23 cellular contexts compared by ENCODE assay signal in genomic region chr2:200423552-200423951, GRCh38.
"Had no signal": no experiment of that assay in that cellular context is flagged by ENCODE, and none has a peak within 500 bp of the region (broad histone marks: within the 10 kb centered on the region; RNA-seq: fewer than 3 reads in every experiment).

No MANE protein-coding gene starts in this region.

- ATAC-seq: activated CD8-positive, alpha-beta T cell treated with anti-CD3 and anti-CD28 coated beads, Interleukin-2, amount 10 ng/mL, durations not matched to agents 7 days and 5 days; activated naive CD4-positive, alpha-beta T cell treated with anti-CD3 and anti-CD28 coated beads, Interleukin-2, amount 50 U/mL, for 72 hours; effector memory CD8-positive, alpha-beta T cell; gastrocnemius medialis; naive thymus-derived CD8-positive, alpha-beta T cell; right cardiac atrium; stimulated activated naive CD8-positive, alpha-beta T cell treated with anti-CD3 and anti-CD28 coated beads, Interleukin-15, Interleukin-2, amounts not matched to agents 100 U/mL and 50 U/mL, for 24 hours had no signal

- H3K27me3 Mint-ChIP-seq: effector memory CD8-positive, alpha-beta T cell; naive thymus-derived CD8-positive, alpha-beta T cell had no signal

- FAIRE-seq: urothelium cell line had no signal

- H3K36me3 ChIP-seq: neutrophil, ovary had no signal

- DNase-seq: activated CD4-positive, alpha-beta T cell treated with anti-CD3 and anti-CD28 coated beads, Interleukin-2, amount 50 U/mL, for 1 hour; activated CD4-positive, CD25-positive, alpha-beta regulatory T cell treated with anti-CD3 and anti-CD28 coated beads, Interleukin-2, amount 50 U/mL, for 72 hours; activated CD8-positive, alpha-beta T cell treated with anti-CD3 and anti-CD28 coated beads, Interleukin-2, amount 10 ng/mL, durations not matched to agents 7 days and 5 days; aorta; brain microvascular endothelial cell; caudate nucleus; effector memory CD8-positive, alpha-beta T cell; esophagus squamous epithelium; gastrocnemius medialis; head of caudate nucleus; hypothalamus; left ventricle myocardium inferior; naive thymus-derived CD8-positive, alpha-beta T cell; ovary; right cardiac atrium; stimulated activated CD4-positive, alpha-beta T cell treated with anti-CD3 and anti-CD28 coated beads, Interleukin-4, amount 100 ng/mL, for 4 hours; stimulated activated naive CD8-positive, alpha-beta T cell treated with anti-CD3 and anti-CD28 coated beads, Interleukin-15, Interleukin-2, amounts not matched to agents 100 U/mL and 50 U/mL, for 24 hours; tibial artery; WERI-Rb-1 had no signal

- H3K4me3 Mint-ChIP-seq: activated CD8-positive, alpha-beta T cell treated with anti-CD3 and anti-CD28 coated beads, Interleukin-2, amount 10 ng/mL, durations not matched to agents 7 days and 5 days; effector memory CD8-positive, alpha-beta T cell; naive thymus-derived CD8-positive, alpha-beta T cell; T-helper 2 cell treated with Interferon-gamma antibody and Interleukin-4, amounts not matched to agents 5 μg/mL and 100 μg/mL, for 36 hours had no signal

- H3K27ac Mint-ChIP-seq: activated CD8-positive, alpha-beta T cell treated with anti-CD3 and anti-CD28 coated beads, Interleukin-2, amount 10 ng/mL, durations not matched to agents 7 days and 5 days; activated naive CD4-positive, alpha-beta T cell treated with anti-CD3 and anti-CD28 coated beads, Interleukin-2, amount 50 U/mL, for 72 hours; naive thymus-derived CD8-positive, alpha-beta T cell; T-helper 2 cell treated with Interferon-gamma antibody and Interleukin-4, amounts not matched to agents 5 μg/mL and 100 μg/mL, for 36 hours had no signal

- H3K9me3 ChIP-seq: esophagus squamous epithelium, gastrocnemius medialis, left ventricle myocardium inferior, neutrophil, ovary, tibial artery had no signal

- H3K9me3 Mint-ChIP-seq: activated naive CD4-positive, alpha-beta T cell treated with anti-CD3 and anti-CD28 coated beads, Interleukin-2, amount 50 U/mL, for 72 hours; effector memory CD8-positive, alpha-beta T cell; naive thymus-derived CD8-positive, alpha-beta T cell; T-helper 2 cell treated with Interferon-gamma antibody and Interleukin-4, amounts not matched to agents 5 μg/mL and 100 μg/mL, for 36 hours had no signal

- H3K27ac ChIP-seq: brain microvascular endothelial cell, esophagus squamous epithelium, gastrocnemius medialis, left ventricle myocardium inferior, neutrophil, ovary, tibial artery, WERI-Rb-1 had no signal

- H3K4me3 ChIP-seq: esophagus squamous epithelium, gastrocnemius medialis, left ventricle myocardium inferior, ovary, tibial artery had no signal

- H3K27me3 ChIP-seq: brain microvascular endothelial cell, esophagus squamous epithelium, gastrocnemius medialis, neutrophil, ovary, tibial artery had no signal

- H3K4me1 ChIP-seq: esophagus squamous epithelium, gastrocnemius medialis, left ventricle myocardium inferior had no signal
